In the genomic region with DNA sequence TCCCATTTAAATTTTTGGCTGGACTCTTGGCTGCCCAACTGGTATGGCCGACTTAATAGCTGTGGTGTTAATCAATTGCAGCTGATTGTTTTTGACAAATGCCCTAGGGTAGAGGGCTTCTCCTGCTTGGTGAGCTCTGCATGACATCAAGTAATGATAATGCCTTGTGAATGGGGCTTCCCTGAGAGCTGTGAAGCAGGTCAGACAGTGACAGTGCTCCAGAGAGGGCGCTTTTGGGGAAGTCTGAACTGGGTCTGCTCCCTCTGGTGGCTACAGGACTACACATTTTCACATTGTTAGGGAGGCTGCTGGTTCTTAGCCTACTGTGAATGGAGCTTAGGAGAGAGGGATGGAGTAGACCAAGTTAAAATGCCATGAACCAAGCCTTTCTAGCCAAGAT, we compare ENCODE assay signal across 1 cellular context.
TF ChIP-seq lines count a peak whose summit lies in the region.

No MANE protein-coding gene starts in this region.

TF ChIP-seq in IMR-90, 13 proteins besides CTCF, POLR2A, EP300 and RAD21 (continued from another document):
- TF ChIP-seq, protein P1, sequence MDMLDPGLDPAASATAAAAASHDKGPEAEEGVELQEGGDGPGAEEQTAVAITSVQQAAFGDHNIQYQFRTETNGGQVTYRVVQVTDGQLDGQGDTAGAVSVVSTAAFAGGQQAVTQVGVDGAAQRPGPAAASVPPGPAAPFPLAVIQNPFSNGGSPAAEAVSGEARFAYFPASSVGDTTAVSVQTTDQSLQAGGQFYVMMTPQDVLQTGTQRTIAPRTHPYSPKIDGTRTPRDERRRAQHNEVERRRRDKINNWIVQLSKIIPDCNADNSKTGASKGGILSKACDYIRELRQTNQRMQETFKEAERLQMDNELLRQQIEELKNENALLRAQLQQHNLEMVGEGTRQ (IDR thresholded peaks at IDR 0.05; ENCODE audit: low read depth, low read length) = no peak
- no peak for TF ChIP-seq FOS (IDR thresholded peaks at IDR 0.05; ENCODE audit: low read depth, low read length)
- no peak for TF ChIP-seq MAZ (IDR thresholded peaks at IDR 0.05; ENCODE audit: borderline replicate concordance, low read depth, low read length)
- no peak for TF ChIP-seq SMC3 (IDR thresholded peaks at IDR 0.05; ENCODE audit: low read depth, low read length)
